ENCODE assay signal across 21 cellular contexts in genomic region chr18:73660931-73661330, GRCh38.
"Had no signal": no experiment of that assay in that cellular context is flagged by ENCODE, and none has a peak within 500 bp of the region (broad histone marks: within the 10 kb centered on the region; RNA-seq: fewer than 3 reads in every experiment).

No MANE protein-coding gene starts in this region.

- H3K9me3 ChIP-seq: MG63, SK-N-SH had no signal

- H3K9ac ChIP-seq: SK-N-SH had no signal

- H3K27ac ChIP-seq: HL-60, RWPE1 had no signal

- DNase-seq: MG63, NCI-H1092, NCI-H1105 treated with DMSO at 0.1 percent for 48 hours, NCI-H1417 treated with DMSO at 0.1 percent for 48 hours, NCI-H146, NCI-H1694 treated with DMSO at 0.1 percent for 48 hours, NCI-H1930, NCI-H2081, NCI-H2107, NCI-H2227 treated with DMSO at 0.1 percent for 48 hours, NCI-H446, NCI-H510A, NCI-H524 treated with DMSO at 0.1 percent for 48 hours, NCI-H69, NCI-H774, SHP77, SK-N-SH had no signal

- H3K36me3 ChIP-seq: MG63 had no signal

- ATAC-seq: K562, Panc1 had no signal

- H3K9me2 ChIP-seq: SK-N-SH had no signal

- H3K4me3 ChIP-seq: K562, MG63 had no signal

- H3K4me2 ChIP-seq: SK-N-SH had no signal

- H3K27me3 ChIP-seq: MG63 had no signal
